8 cellular contexts compared by ENCODE assay signal in genomic region chr17:68771867-68772515, GRCh38.
DNase-seq lines count a peak whose midpoint lies in the region; ATAC-seq, FAIRE-seq and TF ChIP-seq lines count a peak whose summit lies in the region.

No MANE protein-coding gene starts in this region.

- TF ChIP-seq CTCF in D721Med (IDR thresholded peaks at IDR 0.05; ENCODE audit: insufficient read depth, missing control alignments), result peak; percentile 81
- TF ChIP-seq CTCF in Panc1 (IDR thresholded peaks at IDR 0.05), result peak; percentile 72
- peak; percentile 83 for TF ChIP-seq CTCF in endodermal cell (conservative IDR thresholded peaks at IDR 0.05)

- H3K4me1 ChIP-seq in Panc1 (ENCODE audit: control insufficient read depth, insufficient read depth, low read length) (no peaks in the 10 kb centered on the region), endodermal cell (ENCODE audit: control insufficient read depth, insufficient read depth, low read length) (no peaks in the 10 kb centered on the region)

- in situ Hi-C loops in Panc1 (cut with HindIII; ENCODE audit: low pct_unique_long_range_greater_than_20kb, low sequenced_read_pairs), result no loop called here

- H3K27ac ChIP-seq in Panc1 (ENCODE audit: low read length) (no peak overlapping the region), endodermal cell (ENCODE audit: low read depth, low read length) (no peak overlapping the region)

- no peaks in the 10 kb centered on the region for H3K36me3 Mint-ChIP-seq in endodermal cell (ENCODE audit: low read depth)

- H3K9me3 ChIP-seq in Panc1 (ENCODE audit: control insufficient read depth, insufficient read depth, low read depth, low read length), result no peaks in the 10 kb centered on the region
- H3K9me3 ChIP-seq in endodermal cell (ENCODE audit: control insufficient read depth, low read length), result no peaks in the 10 kb centered on the region

- FAIRE-seq in D721Med (lab: Jason Lieb, UNC), result no peak

- H3K36me3 ChIP-seq in Panc1 (ENCODE audit: control insufficient read depth, insufficient read depth, low read length), result no peaks in the 10 kb centered on the region
- no peaks in the 10 kb centered on the region for H3K36me3 ChIP-seq in endodermal cell (ENCODE audit: control insufficient read depth, insufficient read depth, low read length)

- H3K4me3 ChIP-seq in Panc1 (ENCODE audit: low read depth in 2 of 2, low read length in 2 of 2) (peak overlapping the region in 1 of 2 experiments; percentile 8; a peak in 1 of 4 replicates), endodermal cell (ENCODE audit: low read length) (no peak overlapping the region)

- H3K27me3 Mint-ChIP-seq in endodermal cell (ENCODE audit: insufficient read depth), result no peaks in the 10 kb centered on the region

- no peak for DNase-seq in D721Med (ENCODE audit: insufficient read length, low spot score)
- DNase-seq in Panc1 (ENCODE audit: low read depth, low spot score), result no peak
- no peak for DNase-seq in endodermal cell
- DNase-seq in midbrain (lab: John Stamatoyannopoulos, UW), result peak; percentile 73
- DNase-seq in effector CD8-positive, alpha-beta T cell (lab: John Stamatoyannopoulos, UW), result no peak

- peaks cover 3% of the 10 kb centered on the region for H3K9me3 Mint-ChIP-seq in endodermal cell

- WGBS in endodermal cell (ENCODE audit: insufficient coverage in 1 of 2, insufficient read length in 1 of 2), 2 experiments, result 47 to 61% methylated on average over 6 to 8 of the region's 8 CpGs

- peaks cover 6% of the 10 kb centered on the region for H3K4me1 Mint-ChIP-seq in endodermal cell

- intact Hi-C loops in Panc1 (cut with micrococcal nuclease; ENCODE audit: unreplicated experiment), result no loop called here

- no peaks in the 10 kb centered on the region for H3K27me3 ChIP-seq in Panc1 (ENCODE audit: control insufficient read depth, insufficient read depth, low read length)
- H3K27me3 ChIP-seq in endodermal cell (ENCODE audit: control insufficient read depth, insufficient read depth, low read length, poor library complexity, severe bottlenecking), result no peaks in the 10 kb centered on the region

- H3K9ac ChIP-seq in endodermal cell (ENCODE audit: extremely low read depth, low read length, poor library complexity, severe bottlenecking), result no peak overlapping the region

- peak; percentile 81 for ATAC-seq in GM19372 (IDR thresholded peaks at IDR 0.05; ENCODE audit: low read depth, unreplicated experiment)
- ATAC-seq in HG03565 (IDR thresholded peaks at IDR 0.05; ENCODE audit: unreplicated experiment), result peak; percentile 49
- ATAC-seq in Panc1, result 0 out of 2 replicates have a peak, but pooled peaks have one; percentile 45
- ATAC-seq in activated CD4-positive, CD25-positive, alpha-beta regulatory T cell treated with anti-CD3 and anti-CD28 coated beads, Interleukin-2, amount 50 U/mL, for 24 hours, result no peak

- no TSS peak for BruUV-seq in Panc1 (replicated peaks; lab: Mats Ljungman, UMichigan)

- no peak overlapping the region for H3K27ac Mint-ChIP-seq in endodermal cell

- POLR2A ChIA-PET in Panc1 (lab: Charles Lee), result no interaction called here

- H3K4me3 Mint-ChIP-seq in endodermal cell, result no peak overlapping the region

- CTCF ChIA-PET in Panc1 (lab: Charles Lee), result interaction anchor here (0.6 to 0.7 kb wide), 2 partner anchors 86 to 1605 kb away, joined by 3 to 6 read pairs; no protein-coding TSS in a partner anchor

Comparison
In these comparisons a context has a peak if more than half of its experiments do, and no peak if none do; other contexts are left out.
1. ATAC-seq: peak in GM19372 (single experiment), HG03565 (single experiment) and Panc1 (single experiment); none in activated CD4-positive, CD25-positive, alpha-beta regulatory T cell treated with anti-CD3 and anti-CD28 coated beads, Interleukin-2, amount 50 U/mL, for 24 hours (0 of 2).
2. Peak in every context shown above with its lines, with median percentiles within 50 percentile points of each other: CTCF ChIP-seq.